In the genomic region with DNA sequence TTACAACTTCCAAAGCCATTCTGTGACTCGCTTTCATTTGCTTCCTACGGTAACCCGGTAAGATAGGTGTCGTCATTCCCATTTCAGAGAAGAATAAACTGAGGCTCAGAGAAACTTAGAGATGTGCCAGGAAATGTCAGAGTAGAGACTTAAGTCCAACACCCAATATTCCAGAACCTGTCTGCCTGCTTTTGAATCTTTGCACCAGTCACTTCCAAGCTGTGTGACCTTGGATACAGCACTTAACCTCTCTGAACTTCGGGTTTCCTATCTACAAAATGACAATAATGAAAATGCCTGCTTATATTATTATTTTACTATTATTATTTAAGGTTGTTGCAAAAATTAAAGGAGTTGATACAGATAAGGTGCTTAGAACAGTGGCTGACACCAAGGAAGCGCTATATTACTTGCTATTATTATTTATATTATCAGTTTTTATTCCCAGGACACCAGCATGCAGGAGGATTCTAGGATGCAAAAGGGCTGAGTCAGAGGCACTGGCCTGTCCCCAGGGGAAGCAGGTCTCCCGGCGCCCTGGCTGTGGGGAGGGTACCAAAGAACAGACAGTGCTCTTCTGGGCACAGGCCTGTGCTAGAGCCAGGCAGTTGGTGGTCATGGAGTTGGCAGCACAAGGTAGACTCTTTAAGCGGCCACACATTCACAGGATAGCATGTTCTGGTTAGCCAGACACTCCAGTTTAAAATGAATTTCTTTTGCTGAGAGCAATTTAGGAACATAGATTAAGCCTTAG, we compare ENCODE assay signal across 1 cellular context.
TF ChIP-seq lines count a peak whose summit lies in the region.

No MANE protein-coding gene starts in this region.

TF ChIP-seq in HepG2, 621 proteins besides CTCF, POLR2A, EP300 and RAD21 (continued from another document):
- TF ChIP-seq, protein P1, sequence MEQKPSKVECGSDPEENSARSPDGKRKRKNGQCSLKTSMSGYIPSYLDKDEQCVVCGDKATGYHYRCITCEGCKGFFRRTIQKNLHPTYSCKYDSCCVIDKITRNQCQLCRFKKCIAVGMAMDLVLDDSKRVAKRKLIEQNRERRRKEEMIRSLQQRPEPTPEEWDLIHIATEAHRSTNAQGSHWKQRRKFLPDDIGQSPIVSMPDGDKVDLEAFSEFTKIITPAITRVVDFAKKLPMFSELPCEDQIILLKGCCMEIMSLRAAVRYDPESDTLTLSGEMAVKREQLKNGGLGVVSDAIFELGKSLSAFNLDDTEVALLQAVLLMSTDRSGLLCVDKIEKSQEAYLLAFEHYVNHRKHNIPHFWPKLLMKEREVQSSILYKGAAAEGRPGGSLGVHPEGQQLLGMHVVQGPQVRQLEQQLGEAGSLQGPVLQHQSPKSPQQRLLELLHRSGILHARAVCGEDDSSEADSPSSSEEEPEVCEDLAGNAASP (CRISPR knock-in tag; IDR thresholded peaks at IDR 0.05; ENCODE audit: borderline replicate concordance), result no peak
- TF ChIP-seq PBX3 (CRISPR knock-in tag; IDR thresholded peaks at IDR 0.05; ENCODE audit: borderline replicate concordance), result no peak
- TF ChIP-seq ZNF629 (CRISPR knock-in tag; conservative IDR thresholded peaks at IDR 0.05), result 0 out of 2 replicates have a peak, but pooled peaks have one; percentile 19
- peak; percentile 38; the same call in 1 of the 2 replicates for TF ChIP-seq ZNF768 (CRISPR knock-in tag; IDR thresholded peaks at IDR 0.05)
